11 cellular contexts compared by ENCODE assay signal in the genomic region with DNA sequence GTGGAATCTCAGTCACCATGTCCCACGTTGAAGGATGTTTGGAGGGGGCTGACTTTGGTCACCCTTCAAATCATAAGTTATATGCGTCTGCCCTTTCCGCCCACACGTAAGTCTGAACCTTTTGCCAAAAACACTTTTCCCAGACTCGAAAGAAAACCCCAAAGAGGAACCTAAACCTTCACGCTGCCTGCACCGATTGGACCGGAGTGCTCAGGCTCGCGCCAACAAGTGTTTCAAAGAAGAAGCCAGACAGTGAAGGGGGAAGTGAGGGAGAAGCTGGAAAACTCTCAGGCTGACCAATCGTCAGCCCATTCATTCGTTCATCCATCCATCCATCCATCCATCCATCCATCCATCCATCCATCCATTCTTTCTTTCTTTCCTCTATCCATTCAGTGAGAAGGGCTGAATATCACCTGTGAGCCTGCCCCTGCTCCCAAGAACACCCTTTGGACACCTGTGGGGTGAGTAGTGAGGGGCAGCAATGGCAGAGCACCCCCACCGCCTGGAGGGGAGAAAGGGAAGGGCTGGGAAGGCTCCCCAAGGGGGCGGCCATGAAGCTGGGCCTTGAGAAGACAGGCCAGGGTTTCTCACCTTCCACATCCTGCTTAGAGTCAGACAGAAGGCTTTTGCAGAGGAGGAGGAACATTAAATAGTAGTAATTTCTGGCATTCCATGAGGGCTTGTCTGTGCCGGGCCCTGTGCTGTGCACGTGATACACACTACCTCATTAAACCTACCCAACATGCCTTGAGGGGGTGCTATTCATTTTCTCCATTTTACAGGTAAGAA. TPM values are rescaled to one million over a fixed set of nuclear protein-coding genes. Genes with fewer than 3 reads are reported as not detected.
A peak's percentile ranks its signal among the peaks of the same experiment; 100 is the strongest.
DNase-seq lines count a peak whose midpoint lies in the region; ATAC-seq, FAIRE-seq and TF ChIP-seq lines count a peak whose summit lies in the region.
"Had no signal": no experiment of that assay in that cellular context is flagged by ENCODE, and none has a peak within 500 bp of the region (broad histone marks: within the 10 kb centered on the region; RNA-seq: fewer than 3 reads in every experiment).

No MANE protein-coding gene starts in this region.

- H3K27me3 Mint-ChIP-seq in CD4-positive, alpha-beta memory T cell = no peaks in the 10 kb centered on the region
- no peaks in the 10 kb centered on the region for H3K27me3 Mint-ChIP-seq in activated CD8-positive, alpha-beta T cell treated with anti-CD3 and anti-CD28 coated beads, Interleukin-2, amount 10 ng/mL, durations not matched to agents 7 days and 5 days (ENCODE audit: low read depth)
- H3K27me3 Mint-ChIP-seq in naive thymus-derived CD8-positive, alpha-beta T cell = no peaks in the 10 kb centered on the region

- H3K4me1 Mint-ChIP-seq in CD4-positive, alpha-beta memory T cell = peaks cover 26 to 73% (median 53%) of the 10 kb centered on the region in 4 donors
- peaks cover 92% of the 10 kb centered on the region for H3K4me1 Mint-ChIP-seq in activated CD8-positive, alpha-beta T cell treated with anti-CD3 and anti-CD28 coated beads, Interleukin-2, amount 10 ng/mL, durations not matched to agents 7 days and 5 days (ENCODE audit: low read depth)
- peaks cover 45 to 98% (median 92%) of the 10 kb centered on the region in 4 donors for H3K4me1 Mint-ChIP-seq in naive thymus-derived CD8-positive, alpha-beta T cell

- H3K4me1 ChIP-seq in CD4-positive, alpha-beta memory T cell (ENCODE audit: insufficient read depth, low read length) = peaks cover 48% of the 10 kb centered on the region

- POLR2A ChIA-PET in CD4-positive, alpha-beta memory T cell (lab: Charles Lee; ENCODE audit: partially characterized antibody) = interaction anchor here (0.9 to 2.8 kb wide), 2 partner anchors 7 to 15 kb away, joined by 3 to 17 read pairs; no protein-coding TSS in a partner anchor
- POLR2A ChIA-PET in activated CD8-positive, alpha-beta T cell treated with anti-CD3 and anti-CD28 coated beads, Interleukin-2, amount 10 ng/mL, durations not matched to agents 7 days and 5 days (lab: Charles Lee) = interaction anchor here (1.5 to 5.8 kb wide), 2 partner anchors 8 to 32 kb away, joined by 3 to 54 read pairs; no protein-coding TSS in a partner anchor
- POLR2A ChIA-PET in naive thymus-derived CD8-positive, alpha-beta T cell (lab: Charles Lee) = interaction anchor here (0.9 to 2.8 kb wide), 4 partner anchors 10 to 66 kb away, joined by 3 to 9 read pairs (median 5); no protein-coding TSS in a partner anchor

- no peaks in the 10 kb centered on the region for H3K27me3 ChIP-seq in CD4-positive, alpha-beta memory T cell (ENCODE audit: insufficient read depth, low read length)

- no peak overlapping the region for H3K27ac ChIP-seq in CD4-positive, alpha-beta memory T cell (ENCODE audit: low read depth, low read length)

- FAIRE-seq in GM12892 (lab: Jason Lieb, UNC) = peak; percentile 94

- no peak for DNase-seq in CD4-positive, alpha-beta memory T cell
- DNase-seq in GM12892 (ENCODE audit: insufficient read length) (no peak), HuH-7.5 (ENCODE audit: low spot score) (no peak), left ventricle myocardium superior (no peak)
- peak; percentile 46 for DNase-seq in activated CD8-positive, alpha-beta T cell treated with anti-CD3 and anti-CD28 coated beads, Interleukin-2, amount 10 ng/mL, durations not matched to agents 7 days and 5 days
- no peak for DNase-seq in naive thymus-derived CD8-positive, alpha-beta T cell
- DNase-seq: NCI-H187 treated with DMSO at 0.1 percent for 48 hours, NCI-H774, Right ventricle myocardium superior had no signal

- intact Hi-C loops in CD4-positive, alpha-beta memory T cell (cut with micrococcal nuclease) = no loop called here
- intact Hi-C loops in left ventricle myocardium superior (cut with micrococcal nuclease) = no loop called here

- H3K27ac Mint-ChIP-seq in CD4-positive, alpha-beta memory T cell = peak overlapping the region; percentile 19 to 81 (median 71)
- H3K27ac Mint-ChIP-seq in activated CD8-positive, alpha-beta T cell treated with anti-CD3 and anti-CD28 coated beads, Interleukin-2, amount 10 ng/mL, durations not matched to agents 7 days and 5 days = peak overlapping the region; percentile 98
- H3K27ac Mint-ChIP-seq in naive thymus-derived CD8-positive, alpha-beta T cell = peak overlapping the region in 9 of 10 donors; percentile 65 to 91 (median 79)

- H3K36me3 Mint-ChIP-seq in CD4-positive, alpha-beta memory T cell = peaks cover 0 to 5% of the 10 kb centered on the region in 2 donors
- H3K36me3 Mint-ChIP-seq in activated CD8-positive, alpha-beta T cell treated with anti-CD3 and anti-CD28 coated beads, Interleukin-2, amount 10 ng/mL, durations not matched to agents 7 days and 5 days (ENCODE audit: low read depth) = peaks cover 84% of the 10 kb centered on the region
- peaks cover 0 to 13% (median 5%) of the 10 kb centered on the region in 3 donors for H3K36me3 Mint-ChIP-seq in naive thymus-derived CD8-positive, alpha-beta T cell

- H3K4me3 ChIP-seq in CD4-positive, alpha-beta memory T cell (ENCODE audit: low read length in 2 of 2) = no peak overlapping the region

- TF ChIP-seq POLR2A in GM12892 (IDR thresholded peaks at IDR 0.05; ENCODE audit: low read depth, low read length) = no peak

- no peaks in the 10 kb centered on the region for H3K9me3 ChIP-seq in CD4-positive, alpha-beta memory T cell (ENCODE audit: control insufficient read depth in 1 of 2, low read length in 2 of 2)

- ATAC-seq in activated CD8-positive, alpha-beta T cell treated with anti-CD3 and anti-CD28 coated beads, Interleukin-2, amount 10 ng/mL, durations not matched to agents 7 days and 5 days = no peak
- no peak for ATAC-seq in naive thymus-derived CD8-positive, alpha-beta T cell
- ATAC-seq in HG03095 (IDR thresholded peaks at IDR 0.05; ENCODE audit: unreplicated experiment) = no peak
- no peak for ATAC-seq in left ventricle myocardium superior

- H3K4me3 Mint-ChIP-seq in CD4-positive, alpha-beta memory T cell = peak overlapping the region in 3 of 8 donors; percentile 6 to 30 (median 29)
- H3K4me3 Mint-ChIP-seq in activated CD8-positive, alpha-beta T cell treated with anti-CD3 and anti-CD28 coated beads, Interleukin-2, amount 10 ng/mL, durations not matched to agents 7 days and 5 days = peak overlapping the region; percentile 92
- peak overlapping the region in 8 of 10 donors; percentile 26 to 69 (median 42) for H3K4me3 Mint-ChIP-seq in naive thymus-derived CD8-positive, alpha-beta T cell

- no peaks in the 10 kb centered on the region for H3K9me3 Mint-ChIP-seq in CD4-positive, alpha-beta memory T cell
- no peaks in the 10 kb centered on the region for H3K9me3 Mint-ChIP-seq in activated CD8-positive, alpha-beta T cell treated with anti-CD3 and anti-CD28 coated beads, Interleukin-2, amount 10 ng/mL, durations not matched to agents 7 days and 5 days (ENCODE audit: insufficient read depth)
- H3K9me3 Mint-ChIP-seq in naive thymus-derived CD8-positive, alpha-beta T cell = no peaks in the 10 kb centered on the region

- H3K36me3 ChIP-seq in CD4-positive, alpha-beta memory T cell (ENCODE audit: insufficient read depth, low read length) = no peaks in the 10 kb centered on the region

- CTCF ChIA-PET in CD4-positive, alpha-beta memory T cell (lab: Charles Lee; ENCODE audit: partially characterized antibody) = interaction anchor here (1.0 to 11.9 kb wide), 2 partner anchors 25 to 78 kb away, joined by 5 to 155 read pairs; no protein-coding TSS in a partner anchor
- CTCF ChIA-PET in activated CD8-positive, alpha-beta T cell treated with anti-CD3 and anti-CD28 coated beads, Interleukin-2, amount 10 ng/mL, durations not matched to agents 7 days and 5 days (lab: Charles Lee) = interaction anchor here (1.0 to 6.9 kb wide), 3 partner anchors 25 to 142 kb away, joined by 4 to 70 read pairs (median 28); partner anchors contain the start of gene RUNX3

RNA-seq across cellular contexts. Expression of gene RUNX3, which starts 27.1 kb away (rescaled TPM):
- 100 to 1,000 TPM; 105 to 112 TPM for total RNA-seq in CD4-positive, alpha-beta memory T cell
- 10 to 100 TPM; 12.5 to 50.8 TPM for polyA plus RNA-seq in CD4-positive, alpha-beta memory T cell
- polyA plus RNA-seq in GM12892 (2012; ENCODE audit: missing spikeins) = 38.6 TPM
- 100 to 1,000 TPM; 144 to 147 TPM for total RNA-seq in activated CD8-positive, alpha-beta T cell treated with anti-CD3 and anti-CD28 coated beads, Interleukin-2, amount 10 ng/mL, durations not matched to agents 7 days and 5 days
- 10 to 100 TPM; 87.1 to 95.3 TPM for total RNA-seq in naive thymus-derived CD8-positive, alpha-beta T cell
- 10 to 100 TPM; 22.0 to 64.0 (median 54.0) TPM for polyA plus RNA-seq in naive thymus-derived CD8-positive, alpha-beta T cell
- 0.89 TPM for total RNA-seq in left ventricle myocardium superior
- polyA plus RNA-seq: neural cell had no signal

Comparison
In these comparisons a context has a peak if more than half of its experiments do, and no peak if none do; other contexts are left out.
1. RNA of gene RUNX3, which starts 27.1 kb away (total RNA-seq): 144 to 147 TPM in activated CD8-positive, alpha-beta T cell treated with anti-CD3 and anti-CD28 coated beads, Interleukin-2, amount 10 ng/mL, durations not matched to agents 7 days and 5 days, 105 to 112 TPM in CD4-positive, alpha-beta memory T cell and 87.1 to 95.3 TPM in naive thymus-derived CD8-positive, alpha-beta T cell; 0.89 TPM in left ventricle myocardium superior (single experiment); every median in the first group is over 10 times any median in the second.
2. Peak in every context shown above with its lines, with median percentiles within 50 percentile points of each other: H3K27ac Mint-ChIP-seq.